9 cellular contexts compared by ENCODE assay signal in the genomic region with DNA sequence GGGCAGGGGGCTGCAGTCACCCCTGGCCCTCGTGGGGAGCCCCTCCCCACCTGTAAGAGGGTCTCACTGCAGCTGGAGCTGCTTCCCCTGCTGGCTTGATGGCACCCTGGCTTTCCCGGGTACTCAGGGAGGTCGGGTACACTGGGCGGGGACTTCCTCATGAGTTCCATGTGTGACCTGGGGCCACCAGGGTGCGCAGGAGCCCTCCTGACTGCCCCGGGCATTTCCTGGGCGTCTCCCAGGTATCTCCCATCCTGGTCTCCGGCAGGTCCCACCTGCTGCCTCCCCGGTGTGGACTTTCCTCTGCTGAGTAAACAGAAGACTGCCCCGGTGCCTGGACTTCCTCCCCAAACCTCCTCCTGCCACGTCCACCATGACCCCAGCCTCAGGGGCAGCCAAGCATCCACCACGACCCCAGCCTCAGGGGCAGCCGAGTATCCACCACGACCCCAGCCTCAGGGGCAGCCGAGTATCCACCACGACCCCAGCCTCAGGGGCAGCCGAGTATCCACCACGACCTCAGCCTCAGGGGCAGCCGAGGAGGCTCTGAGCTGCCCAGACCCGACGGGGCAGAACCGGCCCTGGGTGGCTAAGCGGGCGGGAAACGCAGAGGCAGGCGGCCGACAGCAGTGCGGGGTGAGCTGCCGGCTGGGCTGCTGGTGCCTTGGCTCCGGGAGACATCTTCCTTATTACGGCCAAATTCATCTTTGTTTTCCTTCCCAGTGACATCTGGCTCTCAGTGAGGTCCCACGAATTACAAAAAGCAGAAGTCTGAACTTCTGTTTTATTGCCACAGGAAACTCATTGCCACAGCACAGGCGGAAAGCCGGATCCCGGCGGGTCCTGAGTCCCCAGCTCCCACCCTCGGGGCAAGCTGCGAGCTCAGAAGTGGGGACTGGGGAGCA. TPM values are rescaled to one million over a fixed set of nuclear protein-coding genes. Genes with fewer than 3 reads are reported as not detected.
DNase-seq lines count a peak whose midpoint lies in the region; ATAC-seq, FAIRE-seq and TF ChIP-seq lines count a peak whose summit lies in the region.
"Had no signal": no experiment of that assay in that cellular context is flagged by ENCODE, and none has a peak within 500 bp of the region (broad histone marks: within the 10 kb centered on the region; RNA-seq: fewer than 3 reads in every experiment).

No MANE protein-coding gene starts in this region.

- H3K27ac ChIP-seq in caudate nucleus (ENCODE audit: low read depth, low read length) (peak overlapping the region; percentile 52), kidney (ENCODE audit: low read depth in 2 of 2, low read length in 2 of 2) (no peak overlapping the region)

- H3K9ac ChIP-seq in kidney (ENCODE audit: low read length in 2 of 2), result no peak overlapping the region

- no peak for TF ChIP-seq POLR2A in GM18505 (IDR thresholded peaks at IDR 0.05; ENCODE audit: borderline replicate concordance, extremely low read depth, insufficient read depth, insufficient read length)

- no peaks in the 10 kb centered on the region for H3K36me3 Mint-ChIP-seq in nephron (ENCODE audit: low read depth)

- peaks cover 13% of the 10 kb centered on the region for H3K4me1 Mint-ChIP-seq in nephron

- H3K9me3 ChIP-seq in kidney (ENCODE audit: control insufficient read depth in 1 of 2, low read length in 2 of 2), result no peaks in the 10 kb centered on the region

- peak; percentile 76 for DNase-seq in DMS153 (lab: John Stamatoyannopoulos, UW)
- peak; percentile 82 for DNase-seq in KG1 (lab: John Stamatoyannopoulos, UW)
- DNase-seq in caudate nucleus (lab: John Stamatoyannopoulos, UW), result peak in 2 of 61 donors; percentile 11 to 30
- DNase-seq in OCI-M2 (lab: John Stamatoyannopoulos, UW; ENCODE audit: unreplicated experiment), result no peak
- no peak for DNase-seq in mesenteric fat pad (ENCODE audit: low spot score)
- DNase-seq in kidney, result no peak

- intact Hi-C loops in kidney (cut with DNase I), result no loop called here

- H3K4me1 ChIP-seq in kidney (ENCODE audit: control insufficient read depth in 1 of 2, insufficient read depth in 1 of 2, low read depth in 1 of 2, low read length in 2 of 2), result peaks cover 0 to 2% of the 10 kb centered on the region in 2 donors

- no peak for FAIRE-seq in kidney (lab: Jason Lieb, UNC)
- FAIRE-seq: GM18507 had no signal

- TF ChIP-seq CTCF in nephron (IDR thresholded peaks at IDR 0.05; ENCODE audit: unreplicated experiment in 3 of 3), result no peak
- TF ChIP-seq CTCF in kidney (IDR thresholded peaks at IDR 0.05; ENCODE audit: borderline replicate concordance, extremely low read depth, insufficient read depth), result no peak

- peak overlapping the region; percentile 51 to 70 (median 68) for H3K27ac Mint-ChIP-seq in nephron

- no peak overlapping the region for H3K4me3 ChIP-seq in kidney (ENCODE audit: low read length in 2 of 2)

- H3K36me3 ChIP-seq in kidney (ENCODE audit: control insufficient read depth in 1 of 2, insufficient read depth in 2 of 2, low read length in 2 of 2), result no peaks in the 10 kb centered on the region

- H3K4me3 Mint-ChIP-seq in nephron, result no peak overlapping the region

- ATAC-seq in GM18505 (IDR thresholded peaks at IDR 0.05; ENCODE audit: unreplicated experiment), result no peak

- peaks cover 26% of the 10 kb centered on the region for H3K27me3 Mint-ChIP-seq in nephron (ENCODE audit: low read depth)

- H3K9me3 Mint-ChIP-seq in nephron, result no peaks in the 10 kb centered on the region

RNA-seq across cellular contexts. Expression of a gene that starts 40.7 kb away (rescaled TPM):
- 8.5 TPM for total RNA-seq in mesenteric fat pad
- 8.0 TPM for total RNA-seq in kidney
- 0.75 TPM for polyA plus RNA-seq in kidney (ENCODE audit: insufficient read depth, low read depth, low replicate concordance)

Comparison
In these comparisons a context has a peak if more than half of its experiments do, and no peak if none do; other contexts are left out.
1. DNase-seq: peak in DMS153 (single experiment) and KG1 (single experiment); none in OCI-M2 (single experiment), mesenteric fat pad (single experiment) and kidney (single experiment).